ENCODE assay signal across 15 cellular contexts in genomic region chr2:182360012-182360662, GRCh38.
A peak's percentile ranks its signal among the peaks of the same experiment; 100 is the strongest.
DNase-seq lines count a peak whose midpoint lies in the region; ATAC-seq and TF ChIP-seq lines count a peak whose summit lies in the region.
"Had no signal": no experiment of that assay in that cellular context is flagged by ENCODE, and none has a peak within 500 bp of the region (broad histone marks: within the 10 kb centered on the region; RNA-seq: fewer than 3 reads in every experiment).

No MANE protein-coding gene starts in this region.

- no peak overlapping the region for H3K4me3 Mint-ChIP-seq in progenitor cell of endocrine pancreas (ENCODE audit: low read depth)
- H3K4me3 Mint-ChIP-seq: activated CD8-positive, alpha-beta T cell treated with anti-CD3 and anti-CD28 coated beads for 36 hours; activated naive CD4-positive, alpha-beta T cell treated with anti-CD3 and anti-CD28 coated beads, Interleukin-2, amount 50 U/mL, for 24 hours; stimulated activated memory B cell treated with anti-CD40 and anti-IgM and Interleukin-4, amounts not matched to agents 10 μg/mL and 1 μg/mL and 100 μg/mL, for 72 hours had no signal

- no peaks in the 10 kb centered on the region for H3K27me3 Mint-ChIP-seq in progenitor cell of endocrine pancreas
- H3K27me3 Mint-ChIP-seq: activated CD8-positive, alpha-beta T cell treated with anti-CD3 and anti-CD28 coated beads for 36 hours; activated naive CD4-positive, alpha-beta T cell treated with anti-CD3 and anti-CD28 coated beads, Interleukin-2, amount 50 U/mL, for 24 hours; stimulated activated memory B cell treated with anti-CD40 and anti-IgM and Interleukin-4, amounts not matched to agents 10 μg/mL and 1 μg/mL and 100 μg/mL, for 72 hours had no signal

- no peaks in the 10 kb centered on the region for H3K36me3 Mint-ChIP-seq in progenitor cell of endocrine pancreas (ENCODE audit: insufficient read depth)
- H3K36me3 Mint-ChIP-seq: activated naive CD4-positive, alpha-beta T cell treated with anti-CD3 and anti-CD28 coated beads, Interleukin-2, amount 50 U/mL, for 24 hours; stimulated activated memory B cell treated with anti-CD40 and anti-IgM and Interleukin-4, amounts not matched to agents 10 μg/mL and 1 μg/mL and 100 μg/mL, for 72 hours had no signal

- H3K4me1 ChIP-seq in thoracic aorta (ENCODE audit: control insufficient read depth in 1 of 2, low read depth in 2 of 2) = peaks cover 8 to 31% of the 10 kb centered on the region in 2 donors
- H3K4me1 ChIP-seq: Caco-2 had no signal

- TF ChIP-seq CTCF in epithelial cell of esophagus (IDR thresholded peaks at IDR 0.05; ENCODE audit: insufficient read depth, low read depth, low read length, missing control alignments) (no peak), thoracic aorta (IDR thresholded peaks at IDR 0.05) (no peak), progenitor cell of endocrine pancreas (IDR thresholded peaks at IDR 0.05; ENCODE audit: unreplicated experiment) (no peak)

- H3K27ac Mint-ChIP-seq in progenitor cell of endocrine pancreas = no peak overlapping the region
- H3K27ac Mint-ChIP-seq: activated CD8-positive, alpha-beta T cell treated with anti-CD3 and anti-CD28 coated beads for 36 hours; activated naive CD4-positive, alpha-beta T cell treated with anti-CD3 and anti-CD28 coated beads, Interleukin-2, amount 50 U/mL, for 24 hours; stimulated activated memory B cell treated with anti-CD40 and anti-IgM and Interleukin-4, amounts not matched to agents 10 μg/mL and 1 μg/mL and 100 μg/mL, for 72 hours had no signal

- H3K4me3 ChIP-seq in MG63 (no peak overlapping the region), epithelial cell of esophagus (ENCODE audit: low read length) (no peak overlapping the region), thoracic aorta (peak overlapping the region; percentile 51)

- ATAC-seq in left colon = peak; percentile 53
- ATAC-seq in thoracic aorta (ENCODE audit: insufficient number of reproducible peaks, low FRiP score, low read depth) = peak; percentile 73
- no peak for ATAC-seq in HG03039 (IDR thresholded peaks at IDR 0.05; ENCODE audit: unreplicated experiment)
- ATAC-seq: activated CD8-positive, alpha-beta T cell treated with anti-CD3 and anti-CD28 coated beads for 36 hours; stimulated activated memory B cell treated with anti-CD40 and anti-IgM and Interleukin-4, amounts not matched to agents 10 μg/mL and 1 μg/mL and 100 μg/mL, for 72 hours had no signal

- H3K36me3 ChIP-seq in MG63 (no peaks in the 10 kb centered on the region), thoracic aorta (no peaks in the 10 kb centered on the region)

- no peaks in the 10 kb centered on the region for H3K9me3 Mint-ChIP-seq in progenitor cell of endocrine pancreas (ENCODE audit: low read depth)
- H3K9me3 Mint-ChIP-seq: activated CD8-positive, alpha-beta T cell treated with anti-CD3 and anti-CD28 coated beads for 36 hours; stimulated activated memory B cell treated with anti-CD40 and anti-IgM and Interleukin-4, amounts not matched to agents 10 μg/mL and 1 μg/mL and 100 μg/mL, for 72 hours had no signal

- H3K27me3 ChIP-seq in MG63 = no peaks in the 10 kb centered on the region
- no peaks in the 10 kb centered on the region for H3K27me3 ChIP-seq in thoracic aorta (replicated peaks; ENCODE audit: insufficient read depth)

- H3K9me3 ChIP-seq in MG63 (no peaks in the 10 kb centered on the region), thoracic aorta (no peaks in the 10 kb centered on the region)
- H3K9me3 ChIP-seq: Caco-2 had no signal

- H3K27ac ChIP-seq in thoracic aorta = peak overlapping the region; percentile 55 to 61

- no peaks in the 10 kb centered on the region for H3K4me1 Mint-ChIP-seq in progenitor cell of endocrine pancreas (ENCODE audit: low read depth)
- H3K4me1 Mint-ChIP-seq: activated naive CD4-positive, alpha-beta T cell treated with anti-CD3 and anti-CD28 coated beads, Interleukin-2, amount 50 U/mL, for 24 hours; stimulated activated memory B cell treated with anti-CD40 and anti-IgM and Interleukin-4, amounts not matched to agents 10 μg/mL and 1 μg/mL and 100 μg/mL, for 72 hours had no signal

- intact Hi-C loops in left colon (cut with DNase I, micrococcal nuclease) = no loop called here

- DNase-seq in MG63 (peak; percentile 49), epithelial cell of esophagus (ENCODE audit: low read depth) (peak; percentile 58), left colon (peak; percentile 48 to 63), thoracic aorta (ENCODE audit: low spot score) (peak; percentile 9), HT-29 (ENCODE audit: low spot score) (no peak), COLO829 (ENCODE audit: low spot score) (no peak), progenitor cell of endocrine pancreas (ENCODE audit: low spot score, unreplicated experiment) (no peak)
- DNase-seq: activated CD8-positive, alpha-beta T cell treated with anti-CD3 and anti-CD28 coated beads for 36 hours; Caco-2; effector CD4-positive, alpha-beta T cell; NCI-H187 treated with DMSO at 0.1 percent for 48 hours; T-helper 2 cell had no signal

Comparison
In these comparisons a context has a peak if more than half of its experiments do, and no peak if none do; other contexts are left out.
1. DNase-seq: peak in MG63 (single experiment), epithelial cell of esophagus (single experiment), left colon (2 of 2) and thoracic aorta (single experiment); none in HT-29 (single experiment), COLO829 (single experiment) and progenitor cell of endocrine pancreas (single experiment).